29 cellular contexts compared by ENCODE assay signal in the genomic region with DNA sequence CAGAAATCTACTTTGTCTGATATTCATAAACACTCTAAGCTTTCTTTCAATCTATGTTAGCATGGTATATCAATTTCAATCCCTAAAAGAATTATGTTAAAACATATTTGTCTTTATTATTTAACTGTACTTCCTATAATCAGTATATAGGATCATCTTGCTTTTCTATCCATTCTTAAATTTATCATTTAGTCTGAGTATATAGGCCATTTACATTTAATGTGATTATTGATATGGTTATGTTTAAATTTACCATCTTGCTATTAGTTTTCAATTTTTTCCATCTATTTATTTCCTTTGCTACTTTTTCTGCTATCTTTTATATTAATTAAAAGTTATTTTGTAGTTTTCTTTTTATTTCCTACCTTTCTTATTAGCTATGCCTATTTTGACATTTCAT.
"Had no signal": no experiment of that assay in that cellular context is flagged by ENCODE, and none has a peak within 500 bp of the region (broad histone marks: within the 10 kb centered on the region; RNA-seq: fewer than 3 reads in every experiment).

No MANE protein-coding gene starts in this region.

- H3K9me3 ChIP-seq: neutrophil, pancreas, prostate gland, right atrium auricular region, right lobe of liver, sigmoid colon, suprapubic skin, testis, tibial artery, transverse colon, upper lobe of right lung, uterus had no signal

- H3K4me3 ChIP-seq: pancreas, prostate gland, right atrium auricular region, right lobe of liver, sigmoid colon, smooth muscle cell, spleen, suprapubic skin, testis, tibial artery, transverse colon, upper lobe of right lung, uterus had no signal

- H3K36me3 ChIP-seq: neutrophil, pancreas, prostate gland, right atrium auricular region, right lobe of liver, sigmoid colon, spleen, suprapubic skin, tibial artery, transverse colon, upper lobe of right lung, uterus had no signal

- ATAC-seq: naive thymus-derived CD8-positive, alpha-beta T cell; natural killer cell treated with Interleukin-12 subunit alpha and Interleukin-12 subunit beta and Interleukin-15 and Interleukin-18, amount 100 ng/mL, for 72 hours; pancreas; right lobe of liver; stimulated activated memory B cell treated with anti-CD40 and anti-IgM and Interleukin-4, amounts not matched to agents 10 μg/mL and 1 μg/mL and 100 μg/mL, for 72 hours; stimulated activated naive CD8-positive, alpha-beta T cell treated with anti-CD3 and anti-CD28 coated beads, Interleukin-15, amount 100 ng/mL, for 72 hours; stimulated activated naive CD8-positive, alpha-beta T cell treated with anti-CD3 and anti-CD28 coated beads, Interleukin-15, Interleukin-2, amounts not matched to agents 100 U/mL and 50 U/mL, for 24 hours; upper lobe of right lung had no signal

- DNase-seq: naive thymus-derived CD8-positive, alpha-beta T cell; nephron progenitor cell; nucleus accumbens; pancreas; retina; right lobe of liver; sigmoid colon; spleen; stimulated activated CD4-positive, alpha-beta T cell treated with anti-CD3 and anti-CD28 coated beads, Interleukin-12 subunit alpha, Interleukin-12 subunit beta, amount 100 ng/mL, for 4 hours; stimulated activated CD4-positive, alpha-beta T cell treated with anti-CD3 and anti-CD28 coated beads, Interleukin-1b, Interleukin-23, amount 100 ng/mL, for 48 hours; stimulated activated CD4-positive, alpha-beta T cell treated with anti-CD3 and anti-CD28 coated beads, Interleukin-4, amount 100 ng/mL, for 1 hour; stimulated activated CD4-positive, alpha-beta T cell treated with anti-CD3 and anti-CD28 coated beads, Interleukin-4, amount 100 ng/mL, for 4 hours; stimulated activated CD8-positive, alpha-beta memory T cell treated with anti-CD3 and anti-CD28 coated beads, Interleukin-4, amount 100 ng/mL, for 48 hours; stimulated activated naive CD4-positive, alpha-beta T cell; stimulated activated naive CD8-positive, alpha-beta T cell treated with anti-CD3 and anti-CD28 coated beads, Interleukin-15, amount 100 ng/mL, for 72 hours; stimulated activated naive CD8-positive, alpha-beta T cell treated with anti-CD3 and anti-CD28 coated beads, Interleukin-15, Interleukin-2, amounts not matched to agents 100 U/mL and 50 U/mL, for 24 hours; substantia nigra; testis; tibial artery; transverse colon; upper lobe of right lung; uterus had no signal

- H3K27ac ChIP-seq: neutrophil, pancreas, prostate gland, right atrium auricular region, right lobe of liver, spleen, suprapubic skin, testis, upper lobe of right lung had no signal

- H3K27me3 ChIP-seq: neutrophil, pancreas, right atrium auricular region, right lobe of liver, sigmoid colon, spleen, suprapubic skin, testis, tibial artery, transverse colon, upper lobe of right lung, uterus had no signal

- H3K4me1 ChIP-seq: pancreas, right atrium auricular region, right lobe of liver, spleen, testis, upper lobe of right lung, uterus had no signal
